In genomic region chr10:78550716-78551115, GRCh38 we compare ENCODE assay signal across 15 cellular contexts.
DNase-seq lines count a peak whose midpoint lies in the region; ATAC-seq and TF ChIP-seq lines count a peak whose summit lies in the region.
"Had no signal": no experiment of that assay in that cellular context is flagged by ENCODE, and none has a peak within 500 bp of the region (broad histone marks: within the 10 kb centered on the region; RNA-seq: fewer than 3 reads in every experiment).

No MANE protein-coding gene starts in this region.

- peaks cover 0 to 12% (median 9%) of the 10 kb centered on the region in 11 experiments; a peak in 13 of 22 replicates for H3K9me3 ChIP-seq in BLaER1 treated with 17β-estradiol and CSF1 and Interleukin-3, amounts not matched to agents 10 nM and 100 nM (replicated peaks in 1 of 11)
- no peaks in the 10 kb centered on the region for H3K9me3 ChIP-seq in endodermal cell (ENCODE audit: control insufficient read depth, low read length)

- CTCF ChIA-PET in activated CD4-positive, alpha-beta memory T cell treated with anti-CD3 and anti-CD28 coated beads for 36 hours (lab: Charles Lee): no interaction called here

- H3K9ac ChIP-seq in BLaER1 treated with 17β-estradiol and CSF1 and Interleukin-3, amounts not matched to agents 10 nM and 100 nM: no peak overlapping the region
- no peak overlapping the region for H3K9ac ChIP-seq in endodermal cell (ENCODE audit: extremely low read depth, low read length, poor library complexity, severe bottlenecking)

- H3K27me3 Mint-ChIP-seq in endodermal cell (ENCODE audit: insufficient read depth) (peaks cover 21% of the 10 kb centered on the region), neural crest cell (ENCODE audit: low read depth) (no peaks in the 10 kb centered on the region)
- H3K27me3 Mint-ChIP-seq in activated CD4-positive, alpha-beta memory T cell treated with anti-CD3 and anti-CD28 coated beads for 36 hours: peaks cover 7% of the 10 kb centered on the region

- no peak for TF ChIP-seq CTCF in endodermal cell (conservative IDR thresholded peaks at IDR 0.05)
- TF ChIP-seq CTCF in neural crest cell (conservative IDR thresholded peaks at IDR 0.05): no peak

- no peak overlapping the region for H3K27ac Mint-ChIP-seq in endodermal cell
- H3K27ac Mint-ChIP-seq in neural crest cell (ENCODE audit: unreplicated experiment): peak overlapping the region; percentile 95
- no peak overlapping the region for H3K27ac Mint-ChIP-seq in activated CD4-positive, alpha-beta memory T cell treated with anti-CD3 and anti-CD28 coated beads for 36 hours
- H3K27ac Mint-ChIP-seq: B cell had no signal

- 81 to 93% methylated on average over 4 of the region's 4 CpGs for WGBS in endodermal cell (ENCODE audit: insufficient coverage in 1 of 2, insufficient read length in 1 of 2), 2 experiments

- no peak for TF ChIP-seq EP300 in Ishikawa (IDR thresholded peaks at IDR 0.05; ENCODE audit: borderline replicate concordance)

- peak overlapping the region in 7 of 11 experiments; percentile 41 to 62 (median 53); a peak in 10 of 22 replicates for H3K4me2 ChIP-seq in BLaER1 treated with 17β-estradiol and CSF1 and Interleukin-3, amounts not matched to agents 10 nM and 100 nM
- H3K4me2 ChIP-seq: PC-9 had no signal

- H3K9me3 Mint-ChIP-seq in endodermal cell (no peaks in the 10 kb centered on the region), neural crest cell (no peaks in the 10 kb centered on the region)
- H3K9me3 Mint-ChIP-seq in activated CD4-positive, alpha-beta memory T cell treated with anti-CD3 and anti-CD28 coated beads for 36 hours: no peaks in the 10 kb centered on the region

- DNase-seq in endodermal cell (no peak), neural crest cell (ENCODE audit: low read depth, low spot score) (no peak), amniotic stem cell (lab: John Stamatoyannopoulos, UW) (no peak), DMS114 treated with DMSO at 0.1 percent for 48 hours (lab: John Stamatoyannopoulos, UW; ENCODE audit: unreplicated experiment) (no peak)
- no peak for DNase-seq in activated CD4-positive, alpha-beta memory T cell treated with anti-CD3 and anti-CD28 coated beads for 36 hours
- DNase-seq: CD4-positive, alpha-beta memory T cell; KG1; MV-4-11; NCI-H1694 treated with DMSO at 0.1 percent for 48 hours; PC-9 had no signal

- no peaks in the 10 kb centered on the region; a peak in 1 of 22 replicates for H4K20me1 ChIP-seq in BLaER1 treated with 17β-estradiol and CSF1 and Interleukin-3, amounts not matched to agents 10 nM and 100 nM

- intact Hi-C loops in activated CD4-positive, alpha-beta memory T cell treated with anti-CD3 and anti-CD28 coated beads for 36 hours (cut with micrococcal nuclease): no loop called here

- H3K4me3 ChIP-seq in BLaER1 treated with 17β-estradiol and CSF1 and Interleukin-3, amounts not matched to agents 10 nM and 100 nM: no peak overlapping the region
- no peak overlapping the region for H3K4me3 ChIP-seq in endodermal cell (ENCODE audit: low read length)
- H3K4me3 ChIP-seq: PC-9 had no signal

- no peak for ATAC-seq in HG02852 (IDR thresholded peaks at IDR 0.05; ENCODE audit: unreplicated experiment)

- H3K4me1 Mint-ChIP-seq in endodermal cell: peaks cover 35% of the 10 kb centered on the region
- peaks cover 40% of the 10 kb centered on the region for H3K4me1 Mint-ChIP-seq in neural crest cell
- H3K4me1 Mint-ChIP-seq in activated CD4-positive, alpha-beta memory T cell treated with anti-CD3 and anti-CD28 coated beads for 36 hours (ENCODE audit: low read depth): peaks cover 2% of the 10 kb centered on the region
- H3K4me1 Mint-ChIP-seq: B cell; CD4-positive, alpha-beta memory T cell had no signal

- no peak for TF ChIP-seq RAD21 in Ishikawa (IDR thresholded peaks at IDR 0.05; ENCODE audit: low read depth)

- no peaks in the 10 kb centered on the region for H3K36me3 ChIP-seq in BLaER1 treated with 17β-estradiol and CSF1 and Interleukin-3, amounts not matched to agents 10 nM and 100 nM
- H3K36me3 ChIP-seq in endodermal cell (ENCODE audit: control insufficient read depth, insufficient read depth, low read length): no peaks in the 10 kb centered on the region

- no peaks in the 10 kb centered on the region for H3K36me3 Mint-ChIP-seq in endodermal cell (ENCODE audit: low read depth)
- H3K36me3 Mint-ChIP-seq in neural crest cell (ENCODE audit: low read depth): no peaks in the 10 kb centered on the region
- H3K36me3 Mint-ChIP-seq in activated CD4-positive, alpha-beta memory T cell treated with anti-CD3 and anti-CD28 coated beads for 36 hours: no peaks in the 10 kb centered on the region
- H3K36me3 Mint-ChIP-seq: CD4-positive, alpha-beta memory T cell had no signal

- H3K27me3 ChIP-seq in BLaER1 treated with 17β-estradiol and CSF1 and Interleukin-3, amounts not matched to agents 10 nM and 100 nM: no peaks in the 10 kb centered on the region
- H3K27me3 ChIP-seq in endodermal cell (ENCODE audit: control insufficient read depth, insufficient read depth, low read length, poor library complexity, severe bottlenecking): peaks cover 14% of the 10 kb centered on the region

- peaks cover 14 to 24% (median 18%) of the 10 kb centered on the region in 10 experiments; a peak in 19 of 20 replicates for H3K4me1 ChIP-seq in BLaER1 treated with 17β-estradiol and CSF1 and Interleukin-3, amounts not matched to agents 10 nM and 100 nM
- H3K4me1 ChIP-seq in endodermal cell (ENCODE audit: control insufficient read depth, insufficient read depth, low read length): peaks cover 6% of the 10 kb centered on the region

- H3K4me3 Mint-ChIP-seq in endodermal cell: no peak overlapping the region
- H3K4me3 Mint-ChIP-seq in neural crest cell: no peak overlapping the region
- H3K4me3 Mint-ChIP-seq in activated CD4-positive, alpha-beta memory T cell treated with anti-CD3 and anti-CD28 coated beads for 36 hours: no peak overlapping the region
- H3K4me3 Mint-ChIP-seq: B cell had no signal

- H3K27ac ChIP-seq in BLaER1 treated with 17β-estradiol and CSF1 and Interleukin-3, amounts not matched to agents 10 nM and 100 nM: no peak overlapping the region
- H3K27ac ChIP-seq in endodermal cell (ENCODE audit: low read depth, low read length): peak overlapping the region; percentile 93
- H3K27ac ChIP-seq: PC-9, RWPE1 had no signal

- POLR2A ChIA-PET in activated CD4-positive, alpha-beta memory T cell treated with anti-CD3 and anti-CD28 coated beads for 36 hours (lab: Charles Lee): no interaction called here

TF ChIP-seq in Ishikawa, 13 proteins besides CTCF, POLR2A, EP300 and RAD21:
- no peak for TF ChIP-seq CREB1 (IDR thresholded peaks at IDR 0.05; ENCODE audit: low read depth)
- TF ChIP-seq TCF12 (IDR thresholded peaks at IDR 0.05; ENCODE audit: low read depth): no peak
- no peak for TF ChIP-seq TEAD4 (IDR thresholded peaks at IDR 0.05)
- TF ChIP-seq EGR1 (IDR thresholded peaks at IDR 0.05): no peak
- no peak for TF ChIP-seq REST (IDR thresholded peaks at IDR 0.05; ENCODE audit: low read depth)
- 0 out of 2 replicates have a peak, but pooled peaks have one; percentile 16 for TF ChIP-seq MAX (IDR thresholded peaks at IDR 0.05)
TF ChIP-seq in Ishikawa: peak in this region for 1.
